ENCODE assay signal across 5 cellular contexts in genomic region chr20:19806276-19806675, GRCh38. TPM values are rescaled to one million over a fixed set of nuclear protein-coding genes. Genes with fewer than 3 reads are reported as not detected.
"Had no signal": no experiment of that assay in that cellular context is flagged by ENCODE, and none has a peak within 500 bp of the region (broad histone marks: within the 10 kb centered on the region; RNA-seq: fewer than 3 reads in every experiment).

No MANE protein-coding gene starts in this region.

RNA-seq across cellular contexts. Expression of gene RIN2, which starts 48.2 kb away (rescaled TPM):
- total RNA-seq: activated CD8-positive, alpha-beta T cell treated with anti-CD3 and anti-CD28 coated beads for 36 hours; activated naive CD8-positive, alpha-beta T cell treated with anti-CD3 and anti-CD28 coated beads for 36 hours; activated T-cell treated with anti-CD3 and anti-CD28 coated beads, Interleukin-2, amount 50 U/mL, for 72 hours; activated T-helper 2 cell treated with anti-CD3 and anti-CD28 coated beads, Interferon-gamma antibody, Interleukin-2, Interleukin-4, amounts not matched to agents 10 μg/mL and 5 μg/mL and 100 μg/mL, durations not matched to agents 14 hours and 24 hours and 36 hours; T-helper 1 cell treated with Interleukin-12 subunit alpha and Interleukin-12 subunit beta and Interleukin-4 antibody, amounts not matched to agents 30 ng/mL and 1 ng/mL, for 36 hours had no signal
